Comparison of ENCODE assay signal across 11 cellular contexts in the genomic region with DNA sequence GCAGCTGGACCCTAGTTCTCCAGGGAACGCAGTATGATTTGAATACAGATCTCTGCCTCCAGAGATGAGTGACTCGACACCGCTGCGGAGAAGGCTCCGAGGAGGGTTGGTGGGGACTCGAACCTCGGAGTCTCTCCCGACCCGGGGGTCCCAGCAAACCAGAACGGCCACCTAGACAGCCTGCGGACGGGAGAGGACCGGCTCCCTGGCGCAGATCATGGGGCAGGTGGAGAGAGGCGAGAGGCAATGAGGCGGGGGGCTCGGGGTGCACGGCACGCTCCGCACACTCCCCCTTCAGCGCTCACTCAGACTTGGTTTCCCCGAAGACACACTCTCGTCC. TPM values are rescaled to one million over a fixed set of nuclear protein-coding genes. Genes with fewer than 3 reads are reported as not detected.
DNase-seq lines count a peak whose midpoint lies in the region; ATAC-seq and TF ChIP-seq lines count a peak whose summit lies in the region.
"Had no signal": no experiment of that assay in that cellular context is flagged by ENCODE, and none has a peak within 500 bp of the region (broad histone marks: within the 10 kb centered on the region; RNA-seq: fewer than 3 reads in every experiment).

No MANE protein-coding gene starts in this region.

- H3K27me3 ChIP-seq in right atrium auricular region (no peaks in the 10 kb centered on the region), neuron (ENCODE audit: insufficient read depth, low read length) (peaks cover 60% of the 10 kb centered on the region)

- no peak for DNase-seq in right atrium auricular region (ENCODE audit: low spot score)
- DNase-seq in left cardiac atrium: no peak
- no peak for DNase-seq in fibroblast of the aortic adventitia (ENCODE audit: low read depth)
- no peak for DNase-seq in stimulated activated naive CD4-positive, alpha-beta T cell (lab: John Stamatoyannopoulos, UW)
- no peak for DNase-seq in SKM-1 treated with dmso at 0.1 percent for 144 hours (lab: John Stamatoyannopoulos, UW; ENCODE audit: unreplicated experiment)
- no peak for DNase-seq in T1000 (lab: John Stamatoyannopoulos, UW)
- DNase-seq: stimulated activated CD8-positive, alpha-beta memory T cell treated with anti-CD3 and anti-CD28 coated beads, Interleukin-4, amount 100 ng/mL, for 48 hours had no signal

- TF ChIP-seq CTCF in right atrium auricular region (IDR thresholded peaks at IDR 0.05) (no peak), fibroblast of the aortic adventitia (IDR thresholded peaks at IDR 0.05; ENCODE audit: insufficient read depth, low read length) (no peak)

- H3K4me1 ChIP-seq in right atrium auricular region (peaks cover 0 to 72% of the 10 kb centered on the region in 2 donors), neuron (ENCODE audit: insufficient read depth, low read length) (peaks cover 17% of the 10 kb centered on the region)

- H2AFZ ChIP-seq in neuron (ENCODE audit: low read depth, low read length): peak overlapping the region; percentile 94

- ATAC-seq in left cardiac atrium (no peak), HG03196 (IDR thresholded peaks at IDR 0.05; ENCODE audit: unreplicated experiment) (no peak)

- no peaks in the 10 kb centered on the region for H3K36me3 ChIP-seq in right atrium auricular region
- H3K36me3 ChIP-seq in neuron (ENCODE audit: insufficient read depth, low read length): no peaks in the 10 kb centered on the region

- intact Hi-C loops in left cardiac atrium (cut with DNase I): loop anchor here in 1 of 2 donors (10.0 kb wide), 1 partner anchor 49 kb away; no protein-coding TSS in a partner anchor

- peak overlapping the region; percentile 73 to 87 for H3K27ac ChIP-seq in right atrium auricular region
- H3K27ac ChIP-seq: KMS-11 had no signal

- H3K4me3 ChIP-seq in right atrium auricular region (peak overlapping the region; percentile 57 to 68), fibroblast of the aortic adventitia (ENCODE audit: low read depth, low read length) (peak overlapping the region; percentile 64), neuron (ENCODE audit: low read length) (peak overlapping the region; percentile 52)

- H3K9me3 ChIP-seq in right atrium auricular region (no peaks in the 10 kb centered on the region), neuron (ENCODE audit: low read length) (peaks cover 5% of the 10 kb centered on the region)

RNA-seq across cellular contexts. Expression of gene DYSF, which starts 12.6 kb away (rescaled TPM):
- total RNA-seq in right atrium auricular region (10 to 100 TPM; 31.3 to 52.1 TPM), left cardiac atrium (10 to 100 TPM; 36.8 to 45.8 TPM), fibroblast of the aortic adventitia (ENCODE audit: low replicate concordance) (0.18 and 1.2 TPM in 2 replicates)
- total RNA-seq: T-helper 2 cell treated with Interferon-gamma antibody and Interleukin-4, amounts not matched to agents 100 ng/mL and 5 ng/mL, for 36 hours had no signal

Comparison
In these comparisons a context has a peak if more than half of its experiments do, and no peak if none do; other contexts are left out.
1. RNA of gene DYSF, which starts 12.6 kb away (total RNA-seq): 31.3 to 52.1 TPM in right atrium auricular region and 36.8 to 45.8 TPM in left cardiac atrium; 0.18 to 1.2 TPM in fibroblast of the aortic adventitia; every median in the first group is over 10 times any median in the second.
2. Peak in every context shown above with its lines, with median percentiles within 50 percentile points of each other: H3K4me3 ChIP-seq.